ENCODE assay signal across 14 cellular contexts in genomic region chr14:22320353-22320733, GRCh38.
DNase-seq lines count a peak whose midpoint lies in the region; ATAC-seq and TF ChIP-seq lines count a peak whose summit lies in the region.
"Had no signal": no experiment of that assay in that cellular context is flagged by ENCODE, and none has a peak within 500 bp of the region (broad histone marks: within the 10 kb centered on the region; RNA-seq: fewer than 3 reads in every experiment).

No MANE protein-coding gene starts in this region.

- intact Hi-C loops in head of caudate nucleus (cut with DNase I), result no loop called here

- peak overlapping the region; percentile 72 for H3K27ac Mint-ChIP-seq in activated T-cell treated with anti-CD3 and anti-CD28 coated beads, Interleukin-2, amount 50 U/mL, for 24 hours
- H3K27ac Mint-ChIP-seq in activated naive CD8-positive, alpha-beta T cell treated with anti-CD3 and anti-CD28 coated beads, Interleukin-2, amount 10 ng/mL, durations not matched to agents 7 days and 5 days, result no peak overlapping the region
- no peak overlapping the region for H3K27ac Mint-ChIP-seq in nephron progenitor cell
- H3K27ac Mint-ChIP-seq: natural killer cell had no signal

- peak overlapping the region; percentile 67 for H3K4me3 Mint-ChIP-seq in activated T-cell treated with anti-CD3 and anti-CD28 coated beads, Interleukin-2, amount 50 U/mL, for 24 hours
- H3K4me3 Mint-ChIP-seq in activated naive CD8-positive, alpha-beta T cell treated with anti-CD3 and anti-CD28 coated beads, Interleukin-2, amount 10 ng/mL, durations not matched to agents 7 days and 5 days, result peak overlapping the region; percentile 55
- H3K4me3 Mint-ChIP-seq in nephron progenitor cell, result peak overlapping the region; percentile 18
- H3K4me3 Mint-ChIP-seq: natural killer cell had no signal

- H3K36me3 Mint-ChIP-seq in activated T-cell treated with anti-CD3 and anti-CD28 coated beads, Interleukin-2, amount 50 U/mL, for 24 hours (ENCODE audit: low read depth), result no peaks in the 10 kb centered on the region
- H3K36me3 Mint-ChIP-seq in activated naive CD8-positive, alpha-beta T cell treated with anti-CD3 and anti-CD28 coated beads, Interleukin-2, amount 10 ng/mL, durations not matched to agents 7 days and 5 days, result no peaks in the 10 kb centered on the region
- no peaks in the 10 kb centered on the region for H3K36me3 Mint-ChIP-seq in nephron progenitor cell (ENCODE audit: low read depth)
- H3K36me3 Mint-ChIP-seq: natural killer cell had no signal

- no peaks in the 10 kb centered on the region for H3K79me1 ChIP-seq in mesenchymal stem cell (replicated peaks; ENCODE audit: low read length, poor library complexity, severe bottlenecking)

- H3K9me3 ChIP-seq in mesenchymal stem cell (ENCODE audit: control insufficient read depth, low read length), result no peaks in the 10 kb centered on the region
- H3K9me3 ChIP-seq: adrenal gland, prostate gland had no signal

- H2BK5ac ChIP-seq in mesenchymal stem cell (ENCODE audit: low read depth, low read length, poor library complexity, severe bottlenecking), result no peak overlapping the region

- POLR2A ChIA-PET in activated naive CD8-positive, alpha-beta T cell treated with anti-CD3 and anti-CD28 coated beads, Interleukin-2, amount 10 ng/mL, durations not matched to agents 7 days and 5 days (lab: Charles Lee), result no interaction called here

- no peak overlapping the region for H2BK12ac ChIP-seq in mesenchymal stem cell (ENCODE audit: low read length in 2 of 2)

- no peak overlapping the region for H3K9ac ChIP-seq in mesenchymal stem cell (ENCODE audit: low read length)

- no peaks in the 10 kb centered on the region for H3K36me3 ChIP-seq in mesenchymal stem cell (ENCODE audit: control insufficient read depth in 1 of 2, insufficient read depth in 2 of 2, low read depth in 1 of 2, low read length in 2 of 2)
- H3K36me3 ChIP-seq: adrenal gland, prostate gland had no signal

- H3K27me3 Mint-ChIP-seq in activated T-cell treated with anti-CD3 and anti-CD28 coated beads, Interleukin-2, amount 50 U/mL, for 24 hours, result no peaks in the 10 kb centered on the region
- no peaks in the 10 kb centered on the region for H3K27me3 Mint-ChIP-seq in activated naive CD8-positive, alpha-beta T cell treated with anti-CD3 and anti-CD28 coated beads, Interleukin-2, amount 10 ng/mL, durations not matched to agents 7 days and 5 days
- H3K27me3 Mint-ChIP-seq in nephron progenitor cell (ENCODE audit: low read depth, poor library complexity), result peaks cover 6% of the 10 kb centered on the region

- no peak for DNase-seq in activated T-cell treated with anti-CD3 and anti-CD28 coated beads, Interleukin-2, amount 50 U/mL, for 24 hours
- DNase-seq in activated T-cell treated with anti-CD3 and anti-CD28 coated beads for 4 hours (no peak), NCI-H2227 treated with DMSO at 0.1 percent for 48 hours (lab: John Stamatoyannopoulos, UW) (peak; percentile 20), nephron progenitor cell (no peak), head of caudate nucleus (no peak), mesenchymal stem cell (no peak)
- DNase-seq in activated naive CD8-positive, alpha-beta T cell treated with anti-CD3 and anti-CD28 coated beads, Interleukin-2, amount 10 ng/mL, durations not matched to agents 7 days and 5 days, result no peak
- DNase-seq: cerebellar nuclear complex; natural killer cell; stimulated activated CD4-positive, alpha-beta T cell treated with anti-CD3 and anti-CD28 coated beads, Interleukin-12 subunit alpha, Interleukin-12 subunit beta, amount 100 ng/mL, for 4 hours; stimulated activated naive CD4-positive, alpha-beta T cell treated with Interleukin-2 at 50 U/mL for 16 hours had no signal

- H3K9me3 Mint-ChIP-seq in activated T-cell treated with anti-CD3 and anti-CD28 coated beads, Interleukin-2, amount 50 U/mL, for 24 hours, result no peaks in the 10 kb centered on the region
- H3K9me3 Mint-ChIP-seq in activated naive CD8-positive, alpha-beta T cell treated with anti-CD3 and anti-CD28 coated beads, Interleukin-2, amount 10 ng/mL, durations not matched to agents 7 days and 5 days, result no peaks in the 10 kb centered on the region
- no peaks in the 10 kb centered on the region for H3K9me3 Mint-ChIP-seq in nephron progenitor cell
- H3K9me3 Mint-ChIP-seq: natural killer cell had no signal

- H3K4me1 Mint-ChIP-seq in activated T-cell treated with anti-CD3 and anti-CD28 coated beads, Interleukin-2, amount 50 U/mL, for 24 hours (ENCODE audit: low read depth), result no peaks in the 10 kb centered on the region
- no peaks in the 10 kb centered on the region for H3K4me1 Mint-ChIP-seq in activated naive CD8-positive, alpha-beta T cell treated with anti-CD3 and anti-CD28 coated beads, Interleukin-2, amount 10 ng/mL, durations not matched to agents 7 days and 5 days
- peaks cover 21% of the 10 kb centered on the region for H3K4me1 Mint-ChIP-seq in nephron progenitor cell

- no peak overlapping the region for H2BK120ac ChIP-seq in mesenchymal stem cell (ENCODE audit: low read depth, low read length)

- WGBS in mesenchymal stem cell, result 34% methylated on average over 3 of the region's 4 CpGs

- H3K14ac ChIP-seq in mesenchymal stem cell (ENCODE audit: low read length in 2 of 2), result no peak overlapping the region

- H4K91ac ChIP-seq in mesenchymal stem cell (ENCODE audit: low read length), result no peak overlapping the region

- no peaks in the 10 kb centered on the region for H3K4me1 ChIP-seq in mesenchymal stem cell (ENCODE audit: control insufficient read depth, insufficient read depth, low read depth, low read length)
- H3K4me1 ChIP-seq: adrenal gland, prostate gland had no signal

- no peak for ATAC-seq in activated naive CD8-positive, alpha-beta T cell treated with anti-CD3 and anti-CD28 coated beads, Interleukin-2, amount 10 ng/mL, durations not matched to agents 7 days and 5 days (ENCODE audit: low read depth)
- ATAC-seq in HG02870 (IDR thresholded peaks at IDR 0.05; ENCODE audit: unreplicated experiment), result no peak

- H3K4me2 ChIP-seq in mesenchymal stem cell (ENCODE audit: low read length, poor library complexity, severe bottlenecking), result no peak overlapping the region

- H3K18ac ChIP-seq in mesenchymal stem cell (ENCODE audit: low read depth in 1 of 2, low read length in 2 of 2), result no peak overlapping the region

- TF ChIP-seq CTCF in nephron progenitor cell (IDR thresholded peaks at IDR 0.05), result no peak

- H2AFZ ChIP-seq in mesenchymal stem cell (ENCODE audit: low read depth, low read length), result no peak overlapping the region

- no peak overlapping the region for H4K8ac ChIP-seq in mesenchymal stem cell (ENCODE audit: low read length)

- H3K27ac ChIP-seq in mesenchymal stem cell (ENCODE audit: low read length, poor library complexity, severe bottlenecking), result no peak overlapping the region
- H3K27ac ChIP-seq: adrenal gland, prostate gland had no signal

- H3K4ac ChIP-seq in mesenchymal stem cell (ENCODE audit: low read depth in 1 of 2, low read length in 2 of 2), result no peak overlapping the region

- no peak overlapping the region for H2AK5ac ChIP-seq in mesenchymal stem cell (ENCODE audit: low read length, severe bottlenecking)

- H3K23ac ChIP-seq in mesenchymal stem cell (ENCODE audit: low read length in 2 of 2), result no peak overlapping the region

- no peak overlapping the region for H3K4me3 ChIP-seq in mesenchymal stem cell (ENCODE audit: insufficient read depth in 1 of 2, low read depth in 1 of 2, low read length in 2 of 2)
- H3K4me3 ChIP-seq: adrenal gland, prostate gland had no signal

- peaks cover 0 to 54% of the 10 kb centered on the region in 2 experiments for H3K27me3 ChIP-seq in mesenchymal stem cell (ENCODE audit: control insufficient read depth in 1 of 2, insufficient read depth in 1 of 2, low read length in 2 of 2)

- H2BK15ac ChIP-seq in mesenchymal stem cell (ENCODE audit: low read depth, poor library complexity, severe bottlenecking), result no peak overlapping the region
